12 cellular contexts compared by ENCODE assay signal in genomic region chr7:77561354-77561753, GRCh38. TPM values are rescaled to one million over a fixed set of nuclear protein-coding genes. Genes with fewer than 3 reads are reported as not detected.
DNase-seq lines count a peak whose midpoint lies in the region; ATAC-seq, FAIRE-seq and TF ChIP-seq lines count a peak whose summit lies in the region.
"Had no signal": no experiment of that assay in that cellular context is flagged by ENCODE, and none has a peak within 500 bp of the region (broad histone marks: within the 10 kb centered on the region; RNA-seq: fewer than 3 reads in every experiment).

No MANE protein-coding gene starts in this region.

- BruUV-seq in MCF 10A (replicated peaks; lab: Mats Ljungman, UMichigan), result no TSS peak

- peaks cover 11% of the 10 kb centered on the region for H3K36me3 Mint-ChIP-seq in MCF 10A (ENCODE audit: insufficient read depth, unreplicated experiment)

- no peak overlapping the region for H3K4me3 Mint-ChIP-seq in MCF 10A (ENCODE audit: unreplicated experiment)

- TF ChIP-seq CTCF in MCF 10A (IDR thresholded peaks at IDR 0.05; ENCODE audit: unreplicated experiment) (no peak), breast epithelium (IDR thresholded peaks at IDR 0.05) (no peak), upper lobe of right lung (IDR thresholded peaks at IDR 0.05) (no peak)

- no peak for DNase-seq in MCF 10A (ENCODE audit: unreplicated experiment)
- DNase-seq in breast epithelium (ENCODE audit: low spot score in 2 of 2), result no peak
- DNase-seq in upper lobe of right lung, result no peak
- no peak for DNase-seq in cardiac septum (ENCODE audit: low spot score)
- DNase-seq in frontal cortex (ENCODE audit: low spot score in 2 of 2), result no peak
- no peak for DNase-seq in DMS 273 (lab: John Stamatoyannopoulos, UW; ENCODE audit: unreplicated experiment)
- DNase-seq: central memory CD4-positive, alpha-beta T cell; head of caudate nucleus; midbrain; stimulated activated naive CD4-positive, alpha-beta T cell treated with Interleukin-2 at 50 U/mL for 16 hours had no signal

- TF ChIP-seq POLR2A in breast epithelium (IDR thresholded peaks at IDR 0.05), result no peak

- H3K27ac ChIP-seq in breast epithelium (no peak overlapping the region), upper lobe of right lung (no peak overlapping the region)

- intact Hi-C loops in MCF 10A (cut with micrococcal nuclease), result no loop called here
- intact Hi-C loops in breast epithelium (cut with DNase I; ENCODE audit: low total_unique reads), result no loop called here
- intact Hi-C loops in upper lobe of right lung (cut with DNase I), result no loop called here
- intact Hi-C loops in cardiac septum (cut with DNase I), result no loop called here

- H3K9me3 ChIP-seq in breast epithelium (no peaks in the 10 kb centered on the region), upper lobe of right lung (no peaks in the 10 kb centered on the region)

- no peaks in the 10 kb centered on the region for H3K27me3 Mint-ChIP-seq in MCF 10A (ENCODE audit: insufficient read depth, unreplicated experiment)

- no peak for FAIRE-seq in frontal cortex (lab: Jason Lieb, UNC)

- H3K4me3 ChIP-seq in breast epithelium (no peak overlapping the region), upper lobe of right lung (no peak overlapping the region)

- H3K27ac Mint-ChIP-seq in MCF 10A (ENCODE audit: low read depth, unreplicated experiment), result peak overlapping the region; percentile 51

- CTCF ChIA-PET in MCF 10A (lab: Yijun Ruan, JAX), result interaction anchor here (0.7 kb wide), 1 partner anchor 13 kb away, joined by 3 read pairs; no protein-coding TSS in a partner anchor

- H3K9me3 Mint-ChIP-seq in MCF 10A (ENCODE audit: unreplicated experiment), result no peaks in the 10 kb centered on the region

- POLR2A ChIA-PET in MCF 10A (lab: Yijun Ruan, JAX), result interaction anchor here (1.1 to 1.4 kb wide), 2 partner anchors 16 to 22 kb away, joined by 5 to 6 read pairs; no protein-coding TSS in a partner anchor

- peaks cover 40% of the 10 kb centered on the region for H3K4me1 Mint-ChIP-seq in MCF 10A (ENCODE audit: insufficient read depth, unreplicated experiment)

- ATAC-seq in HG02759 (IDR thresholded peaks at IDR 0.05; ENCODE audit: unreplicated experiment) (peak; percentile 85), HG03558 (IDR thresholded peaks at IDR 0.05; ENCODE audit: extremely low read depth, unreplicated experiment) (peak; percentile 83), upper lobe of right lung (peak; percentile 55)

- H3K36me3 ChIP-seq in breast epithelium, result no peaks in the 10 kb centered on the region
- H3K36me3 ChIP-seq in upper lobe of right lung, result peaks cover 9% of the 10 kb centered on the region

- no peaks in the 10 kb centered on the region for H3K4me1 ChIP-seq in breast epithelium
- H3K4me1 ChIP-seq in upper lobe of right lung, result peaks cover 37% of the 10 kb centered on the region

- H3K27me3 ChIP-seq in breast epithelium, result no peaks in the 10 kb centered on the region
- no peaks in the 10 kb centered on the region for H3K27me3 ChIP-seq in upper lobe of right lung

RNA-seq across cellular contexts. Expression of gene PTPN12, which starts 24.3 kb away (rescaled TPM):
- total RNA-seq in MCF 10A (2022) (104 and 105 TPM in 2 replicates), breast epithelium (100 to 1,000 TPM; 161 to 176 (median 168) TPM), upper lobe of right lung (149 TPM), cardiac septum (41.6 TPM), frontal cortex (141 TPM)
